In the genomic region with DNA sequence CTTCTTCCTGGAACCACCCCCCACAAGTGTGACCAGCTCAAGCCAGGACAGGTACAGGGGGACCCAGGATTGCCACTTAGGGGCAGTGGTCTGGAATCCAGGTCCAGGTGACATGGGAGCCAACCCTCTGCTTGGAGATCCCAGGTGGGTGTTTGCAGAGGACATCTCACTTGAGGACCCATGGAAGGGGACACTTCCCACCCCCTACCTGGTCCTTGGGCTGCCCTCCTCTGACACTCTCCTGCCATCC, we compare ENCODE assay signal across 1 cellular context.
TF ChIP-seq lines count a peak whose summit lies in the region.

No MANE protein-coding gene starts in this region.

TF ChIP-seq in H1, 55 proteins besides CTCF, POLR2A, EP300 and RAD21:
- TF ChIP-seq ASH2L (IDR thresholded peaks at IDR 0.05; ENCODE audit: low read length) (no peak), NANOG (IDR thresholded peaks at IDR 0.05; ENCODE audit: insufficient read depth, low read depth, low read length, poor library complexity, severe bottlenecking) (no peak), TAF7 (optimal IDR thresholded peaks at IDR 0.05; ENCODE audit: borderline replicate concordance, low read depth, low read length) (no peak), POU5F1 (IDR thresholded peaks at IDR 0.05; ENCODE audit: low read depth, low read length) (no peak), RXRA (IDR thresholded peaks at IDR 0.05; ENCODE audit: insufficient read depth, low read depth, low read length) (no peak), SAP30 (IDR thresholded peaks at IDR 0.05; ENCODE audit: insufficient read depth, insufficient replicate concordance, low read length) (no peak), FOSL1 (IDR thresholded peaks at IDR 0.05; ENCODE audit: insufficient read depth, low read depth, low read length) (no peak), CEBPB (IDR thresholded peaks at IDR 0.05; ENCODE audit: low read depth, low read length) (no peak), TEAD4 (IDR thresholded peaks at IDR 0.05; ENCODE audit: low read depth, low read length) (no peak), JUND (IDR thresholded peaks at IDR 0.05; ENCODE audit: low read length) (no peak)
